8 cellular contexts compared by ENCODE assay signal in genomic region chr3:197298341-197298857, GRCh38. TPM values are rescaled to one million over a fixed set of nuclear protein-coding genes. Genes with fewer than 3 reads are reported as not detected.
A peak's percentile ranks its signal among the peaks of the same experiment; 100 is the strongest.
DNase-seq lines count a peak whose midpoint lies in the region; ATAC-seq and TF ChIP-seq lines count a peak whose summit lies in the region.

DLG1 (minus strand) TSS chr3:197298612; CDS start chr3:197297204, 1,408 bp downstream.

- H3K27me3 ChIP-seq in BE2C (no peaks in the 10 kb centered on the region), liver (ENCODE audit: control insufficient read depth in 4 of 4, insufficient read depth in 4 of 4, low read length in 3 of 4) (no peaks in the 10 kb centered on the region)

- peak within 1 kb of the TSS; percentile 57 to 85 for H3K9ac ChIP-seq in liver (ENCODE audit: low read depth in 1 of 2, low read length in 2 of 2)

- peak; percentile 94 for DNase-seq in BE2C
- peak; percentile 45 for DNase-seq in GM19240 (ENCODE audit: insufficient read length, low spot score)
- peak; percentile 79 for DNase-seq in NCI-H524 treated with DMSO at 0.1 percent for 48 hours (lab: John Stamatoyannopoulos, UW)
- DNase-seq in activated CD4-positive, alpha-beta T cell treated with anti-CD3 and anti-CD28 coated beads, Interleukin-2, amount 50 U/mL, for 1 hour = peak; percentile 73
- DNase-seq in dedifferentiated amniotic fluid mesenchymal stem cell (ENCODE audit: extremely low spot score) = peak; percentile 76
- peak; percentile 84 for DNase-seq in stimulated activated CD4-positive, alpha-beta T cell treated with anti-CD3 and anti-CD28 coated beads, Interleukin-4, amount 100 ng/mL, for 24 hours

- TF ChIP-seq CTCF in BE2C (IDR thresholded peaks at IDR 0.05; ENCODE audit: low read depth, low read length) (no peak), liver (IDR thresholded peaks at IDR 0.05; ENCODE audit: low read depth, low read length, missing input control) (no peak)

- under 1% methylated on average over 28 of the region's 28 CpGs for WGBS in liver

- no peak for TF ChIP-seq RAD21 in liver (IDR thresholded peaks at IDR 0.05)

- H3K4me3 ChIP-seq in BE2C (ENCODE audit: low read depth, low read length) = peak within 1 kb of the TSS; percentile 90
- peak within 1 kb of the TSS; percentile 68 to 94 (median 91) for H3K4me3 ChIP-seq in liver (ENCODE audit: low read depth in 1 of 3, low read length in 3 of 3)

- H3K9me3 ChIP-seq in BE2C (no peaks in the 10 kb centered on the region), liver (ENCODE audit: control insufficient read depth in 4 of 4, low read length in 3 of 4) (no peaks in the 10 kb centered on the region)

- H3K27ac ChIP-seq in liver (ENCODE audit: low read depth in 1 of 2, low read length in 2 of 2) = peak within 1 kb of the TSS; percentile 92 to 94

- H3K4me1 ChIP-seq in BE2C = peaks cover 3% of the 10 kb centered on the region; the same call in 1 of the 2 replicates
- H3K4me1 ChIP-seq in liver (ENCODE audit: control insufficient read depth in 4 of 4, insufficient read depth in 4 of 4, low read length in 3 of 4) = peaks cover 2 to 33% (median 11%) of the 10 kb centered on the region in 4 donors

- H3K36me3 ChIP-seq in BE2C (peaks cover 21% of the 10 kb centered on the region), liver (ENCODE audit: control insufficient read depth in 4 of 4, insufficient read depth in 3 of 4, low read depth in 1 of 4, low read length in 3 of 4) (peaks cover 0 to 4% (median 2%) of the 10 kb centered on the region in 4 donors)

- ATAC-seq in HG03457 (IDR thresholded peaks at IDR 0.05; ENCODE audit: unreplicated experiment) = peak; percentile 36

TF ChIP-seq in liver, 16 proteins besides CTCF, POLR2A, EP300 and RAD21:
- TF ChIP-seq, protein P1, sequence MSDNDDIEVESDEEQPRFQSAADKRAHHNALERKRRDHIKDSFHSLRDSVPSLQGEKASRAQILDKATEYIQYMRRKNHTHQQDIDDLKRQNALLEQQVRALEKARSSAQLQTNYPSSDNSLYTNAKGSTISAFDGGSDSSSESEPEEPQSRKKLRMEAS (IDR thresholded peaks at IDR 0.05) = peak; percentile 6
- no peak for TF ChIP-seq RXRA (IDR thresholded peaks at IDR 0.05)
- no peak for TF ChIP-seq REST (IDR thresholded peaks at IDR 0.05)
- TF ChIP-seq, protein P2, sequence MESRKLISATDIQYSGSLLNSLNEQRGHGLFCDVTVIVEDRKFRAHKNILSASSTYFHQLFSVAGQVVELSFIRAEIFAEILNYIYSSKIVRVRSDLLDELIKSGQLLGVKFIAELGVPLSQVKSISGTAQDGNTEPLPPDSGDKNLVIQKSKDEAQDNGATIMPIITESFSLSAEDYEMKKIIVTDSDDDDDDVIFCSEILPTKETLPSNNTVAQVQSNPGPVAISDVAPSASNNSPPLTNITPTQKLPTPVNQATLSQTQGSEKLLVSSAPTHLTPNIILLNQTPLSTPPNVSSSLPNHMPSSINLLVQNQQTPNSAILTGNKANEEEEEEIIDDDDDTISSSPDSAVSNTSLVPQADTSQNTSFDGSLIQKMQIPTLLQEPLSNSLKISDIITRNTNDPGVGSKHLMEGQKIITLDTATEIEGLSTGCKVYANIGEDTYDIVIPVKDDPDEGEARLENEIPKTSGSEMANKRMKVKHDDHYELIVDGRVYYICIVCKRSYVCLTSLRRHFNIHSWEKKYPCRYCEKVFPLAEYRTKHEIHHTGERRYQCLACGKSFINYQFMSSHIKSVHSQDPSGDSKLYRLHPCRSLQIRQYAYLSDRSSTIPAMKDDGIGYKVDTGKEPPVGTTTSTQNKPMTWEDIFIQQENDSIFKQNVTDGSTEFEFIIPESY (IDR thresholded peaks at IDR 0.05) = no peak
- TF ChIP-seq HNF4G (IDR thresholded peaks at IDR 0.05) = no peak
- TF ChIP-seq GABPA (IDR thresholded peaks at IDR 0.05 in 1 of 2, conservative IDR thresholded peaks at IDR 0.05 in 1 of 2) = no peak
- TF ChIP-seq FOXA1 (IDR thresholded peaks at IDR 0.05) = no peak
- peak; percentile 10 for TF ChIP-seq YY1 (IDR thresholded peaks at IDR 0.05)
- peak in 1 of 2 donors; percentile 40 for TF ChIP-seq HNF4A (conservative IDR thresholded peaks at IDR 0.05)
- no peak for TF ChIP-seq FOXA2 (IDR thresholded peaks at IDR 0.05)
- peak; percentile 42 for TF ChIP-seq NR2F2 (IDR thresholded peaks at IDR 0.05)
- TF ChIP-seq EGR1 (IDR thresholded peaks at IDR 0.05; ENCODE audit: low read depth in 2 of 2) = no peak
- TF ChIP-seq, protein P3, sequence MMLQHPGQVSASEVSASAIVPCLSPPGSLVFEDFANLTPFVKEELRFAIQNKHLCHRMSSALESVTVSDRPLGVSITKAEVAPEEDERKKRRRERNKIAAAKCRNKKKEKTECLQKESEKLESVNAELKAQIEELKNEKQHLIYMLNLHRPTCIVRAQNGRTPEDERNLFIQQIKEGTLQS (IDR thresholded peaks at IDR 0.05) = no peak
- peak; percentile 85 for TF ChIP-seq SP1 (IDR thresholded peaks at IDR 0.05)
- no peak for TF ChIP-seq JUND (IDR thresholded peaks at IDR 0.05)
- TF ChIP-seq TAF1 (conservative IDR thresholded peaks at IDR 0.05) = no peak
TF ChIP-seq in liver: peak in this region for 5.

RNA-seq across cellular contexts. Expression of gene DLG1, which starts in this region (rescaled TPM):
- 24.6 TPM for polyA plus RNA-seq in BE2C (2012; ENCODE audit: insufficient read depth, insufficient read length, low read depth)
- 10 to 100 TPM; 31.3 to 51.2 TPM for total RNA-seq in liver
- polyA plus RNA-seq in liver = 10 to 100 TPM; 12.7 to 13.2 TPM

Comparison
In these comparisons a context has a peak if more than half of its experiments do, and no peak if none do; other contexts are left out.
1. Peak in every context shown above with its lines: DNase-seq, ATAC-seq, H3K4me3 ChIP-seq and H3K27ac ChIP-seq.